ENCODE assay signal across 9 cellular contexts in the genomic region with DNA sequence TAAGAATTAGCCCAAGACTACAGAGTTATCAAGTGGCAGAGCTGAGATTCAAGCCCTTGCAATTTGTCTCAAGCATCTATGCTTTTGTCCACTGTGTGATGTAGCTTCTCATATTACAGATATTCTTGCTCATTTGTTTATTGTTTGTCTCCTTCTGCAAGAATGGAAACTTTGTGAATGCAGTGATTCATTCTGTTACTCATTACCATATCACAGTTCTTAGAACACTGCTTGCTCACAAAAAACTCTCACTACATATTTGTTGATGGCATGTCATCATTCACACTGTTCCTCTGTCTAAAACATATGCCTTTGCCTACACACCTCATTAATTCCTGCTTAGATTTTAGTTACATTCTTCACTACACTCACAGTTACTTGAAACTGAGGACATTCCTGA.
DNase-seq lines count a peak whose midpoint lies in the region; ATAC-seq and TF ChIP-seq lines count a peak whose summit lies in the region.
"Had no signal": no experiment of that assay in that cellular context is flagged by ENCODE, and none has a peak within 500 bp of the region (broad histone marks: within the 10 kb centered on the region; RNA-seq: fewer than 3 reads in every experiment).

No MANE protein-coding gene starts in this region.

- no peak overlapping the region for H3K4me3 ChIP-seq in fibroblast of the aortic adventitia (ENCODE audit: low read depth, low read length)

- DNase-seq in Ammon's horn (ENCODE audit: low spot score) = peak; percentile 4
- peak; percentile 84 for DNase-seq in HS-5 (ENCODE audit: low read depth)
- peak; percentile 7 for DNase-seq in fibroblast of the aortic adventitia (ENCODE audit: low read depth)
- DNase-seq in cerebellum (ENCODE audit: low spot score) = no peak
- DNase-seq in KBM-7 = no peak
- DNase-seq: NCI-H187 had no signal

- in situ Hi-C loops in KBM-7 (cut with MboI; ENCODE audit: low pct_unique_long_range_greater_than_20kb, low sequenced_read_pairs) = no loop called here

- TF ChIP-seq CTCF in fibroblast of the aortic adventitia (IDR thresholded peaks at IDR 0.05; ENCODE audit: insufficient read depth, low read length) = no peak

- ATAC-seq in GM21360 (IDR thresholded peaks at IDR 0.05; ENCODE audit: unreplicated experiment) = peak; percentile 95
- ATAC-seq in HG03521 (IDR thresholded peaks at IDR 0.05; ENCODE audit: unreplicated experiment) = no peak
- no peak for ATAC-seq in HG03097 (IDR thresholded peaks at IDR 0.05; ENCODE audit: low FRiP score, unreplicated experiment)

Comparison
In these comparisons a context has a peak if more than half of its experiments do, and no peak if none do; other contexts are left out.
1. DNase-seq: peak in Ammon's horn (single experiment), HS-5 (single experiment) and fibroblast of the aortic adventitia (single experiment); none in cerebellum (single experiment) and KBM-7 (single experiment).